ENCODE assay signal across 11 cellular contexts in the genomic region with DNA sequence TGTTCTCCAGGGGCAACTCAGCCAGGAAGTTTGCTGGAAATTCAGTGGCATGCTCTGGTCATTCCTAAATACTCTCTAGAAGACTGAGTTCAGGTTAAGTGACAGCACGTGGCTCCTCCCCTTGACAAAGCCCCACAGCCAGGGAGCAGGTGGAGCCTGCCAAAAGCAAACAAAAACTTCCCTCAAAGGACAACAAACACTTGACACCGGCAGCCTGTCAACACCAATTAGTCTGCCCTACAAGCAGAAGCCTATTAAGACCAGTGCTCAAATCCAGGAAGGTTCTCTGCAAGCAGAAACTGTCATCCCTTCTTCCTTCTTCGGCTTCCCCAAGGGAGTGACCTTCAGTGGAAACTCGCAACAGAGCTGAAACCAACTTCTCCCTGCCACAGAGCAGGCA. TPM values are rescaled to one million over a fixed set of nuclear protein-coding genes. Genes with fewer than 3 reads are reported as not detected.
DNase-seq lines count a peak whose midpoint lies in the region; ATAC-seq, FAIRE-seq and TF ChIP-seq lines count a peak whose summit lies in the region.
"Had no signal": no experiment of that assay in that cellular context is flagged by ENCODE, and none has a peak within 500 bp of the region (broad histone marks: within the 10 kb centered on the region; RNA-seq: fewer than 3 reads in every experiment).

No MANE protein-coding gene starts in this region.

- no peaks in the 10 kb centered on the region for H3K9me3 ChIP-seq in HepG2 (ENCODE audit: low read length)

- peak overlapping the region; percentile 45; the same call in 1 of the 2 replicates for H3K4me2 ChIP-seq in HepG2 (ENCODE audit: low read depth, low read length)

- H3K4me1 ChIP-seq in HepG2 (ENCODE audit: insufficient read depth, low read length), result peaks cover 11% of the 10 kb centered on the region

- H4K20me1 ChIP-seq in HepG2 (ENCODE audit: insufficient read depth, low read length), result no peaks in the 10 kb centered on the region

- no peak overlapping the region for H3K27ac ChIP-seq in HepG2 (ENCODE audit: extremely low read length, insufficient read depth, low read length)

- TF ChIP-seq EP300 in HepG2 (IDR thresholded peaks at IDR 0.05; ENCODE audit: low read depth in 2 of 2, low read length in 2 of 2), result no peak
- TF ChIP-seq EP300 in HepG2 (CRISPR knock-in tag; IDR thresholded peaks at IDR 0.05; ENCODE audit: borderline replicate concordance), result no peak

- in situ Hi-C loops in HepG2 (cut with HindIII; ENCODE audit: extremely low pct_ligation_motif_present, low pct_unique_long_range_greater_than_20kb), result no loop called here

- intact Hi-C loops in HepG2 (cut with micrococcal nuclease; ENCODE audit: unreplicated experiment), result no loop called here

- 0 out of 6 replicates have a peak overlapping the region, but pooled peaks of 1 of the 3 experiments have one; percentile 4 for H3K4me3 ChIP-seq in HepG2 (replicated peaks in 1 of 3; ENCODE audit: insufficient read depth in 1 of 3, low read depth in 2 of 3, low read length in 3 of 3)

- peaks cover 0 to 10% of the 10 kb centered on the region in 2 experiments; a peak in 1 of 5 replicates for H3K27me3 ChIP-seq in HepG2 (ENCODE audit: control insufficient read depth in 1 of 2, insufficient read depth in 2 of 2, low read length in 2 of 2)

- no peaks in the 10 kb centered on the region for H3K79me2 ChIP-seq in HepG2 (ENCODE audit: insufficient read depth, low read length)

- CTCF ChIA-PET in HepG2 (lab: Yijun Ruan, JAX; ENCODE audit: low intra/inter-chr PET ratio, low total read pairs), result no interaction called here
- CTCF ChIA-PET in GM10248 (lab: Yijun Ruan, JAX), result no interaction called here

- no TSS peak for BruUV-seq in HepG2 (replicated peaks; lab: Mats Ljungman, UMichigan)

- no peak overlapping the region for H3K9ac ChIP-seq in HepG2 (ENCODE audit: insufficient read depth, low read depth, low read length)

- TF ChIP-seq CTCF in HepG2 (CRISPR knock-in tag; IDR thresholded peaks at IDR 0.05), result no peak
- TF ChIP-seq CTCF in GM10248 (IDR thresholded peaks at IDR 0.05; ENCODE audit: control extremely low read depth, extremely low read depth, low read depth, missing control alignments), result no peak

- DNase-seq in DMS53 treated with DMSO at 0.1 percent for 48 hours (lab: John Stamatoyannopoulos, UW; ENCODE audit: unreplicated experiment) (peak; percentile 85), NCI-H1694 treated with DMSO at 0.1 percent for 48 hours (lab: John Stamatoyannopoulos, UW) (peak; percentile 32), SHP77 (lab: John Stamatoyannopoulos, UW) (peak; percentile 87 to 89), HepG2 (ENCODE audit: low spot score) (no peak), activated T-cell treated with anti-CD3 and anti-CD28 coated beads for 4 hours (no peak), activated gamma-delta T cell (lab: John Stamatoyannopoulos, UW) (no peak), GM10248 (ENCODE audit: extremely low spot score) (no peak)
- DNase-seq: activated T-cell treated with anti-CD3 and anti-CD28 coated beads, Interleukin-2, amount 50 U/mL, for 72 hours; CD4-positive, alpha-beta T cell had no signal

- peak overlapping the region; percentile 78 for H2AFZ ChIP-seq in HepG2 (ENCODE audit: low read length)

- no peak for TF ChIP-seq POLR2A in HepG2 (IDR thresholded peaks at IDR 0.05; ENCODE audit: insufficient read depth in 1 of 2, low read depth in 2 of 2, low read length in 2 of 2)

- no peak for FAIRE-seq in HepG2 (lab: Jason Lieb, UNC)
- FAIRE-seq: colon had no signal

- no peak for TF ChIP-seq RAD21 in HepG2 (CRISPR knock-in tag; IDR thresholded peaks at IDR 0.05)

- H3K36me3 ChIP-seq in HepG2 (replicated peaks in 1 of 2; ENCODE audit: control insufficient read depth in 1 of 2, insufficient read depth in 2 of 2, low read length in 2 of 2), result no peaks in the 10 kb centered on the region

- ATAC-seq in HepG2 (peak; percentile 34; the same call in 2 of the 3 replicates), HG02678 (IDR thresholded peaks at IDR 0.05; ENCODE audit: unreplicated experiment) (no peak)
- ATAC-seq: activated T-cell treated with anti-CD3 and anti-CD28 coated beads, Interleukin-2, amount 50 U/mL, for 72 hours had no signal

- WGBS in HepG2 (ENCODE audit: low lambda C conversion rate), result 10% methylated on average over 3 of the region's 4 CpGs

- POLR2A ChIA-PET in HepG2 (lab: Yijun Ruan, JAX), result no interaction called here
- POLR2A ChIA-PET in GM10248 (lab: Yijun Ruan, JAX), result no interaction called here

TF ChIP-seq in HepG2, 621 proteins besides CTCF, POLR2A, EP300 and RAD21 (continues in another document):
- TF ChIP-seq TBX2 (CRISPR knock-in tag; IDR thresholded peaks at IDR 0.05; ENCODE audit: borderline replicate concordance) (peak; percentile 32; the same call in 1 of the 2 replicates), HOXA5 (CRISPR knock-in tag; IDR thresholded peaks at IDR 0.05) (no peak), FOXP1 (IDR thresholded peaks at IDR 0.05) (no peak), FOXP1 (CRISPR knock-in tag; IDR thresholded peaks at IDR 0.05) (peak; percentile 63), MNT (IDR thresholded peaks at IDR 0.05) (peak; percentile 57), SAP130 (CRISPR knock-in tag; IDR thresholded peaks at IDR 0.05; ENCODE audit: low read depth) (peak; percentile 13; the same call in 1 of the 2 replicates), PAX8 (CRISPR knock-in tag; IDR thresholded peaks at IDR 0.05; ENCODE audit: borderline replicate concordance) (no peak), HMGA1 (CRISPR knock-in tag; conservative IDR thresholded peaks at IDR 0.05) (no peak), ZNF230 (CRISPR knock-in tag; IDR thresholded peaks at IDR 0.05) (no peak)
- TF ChIP-seq, protein P1, sequence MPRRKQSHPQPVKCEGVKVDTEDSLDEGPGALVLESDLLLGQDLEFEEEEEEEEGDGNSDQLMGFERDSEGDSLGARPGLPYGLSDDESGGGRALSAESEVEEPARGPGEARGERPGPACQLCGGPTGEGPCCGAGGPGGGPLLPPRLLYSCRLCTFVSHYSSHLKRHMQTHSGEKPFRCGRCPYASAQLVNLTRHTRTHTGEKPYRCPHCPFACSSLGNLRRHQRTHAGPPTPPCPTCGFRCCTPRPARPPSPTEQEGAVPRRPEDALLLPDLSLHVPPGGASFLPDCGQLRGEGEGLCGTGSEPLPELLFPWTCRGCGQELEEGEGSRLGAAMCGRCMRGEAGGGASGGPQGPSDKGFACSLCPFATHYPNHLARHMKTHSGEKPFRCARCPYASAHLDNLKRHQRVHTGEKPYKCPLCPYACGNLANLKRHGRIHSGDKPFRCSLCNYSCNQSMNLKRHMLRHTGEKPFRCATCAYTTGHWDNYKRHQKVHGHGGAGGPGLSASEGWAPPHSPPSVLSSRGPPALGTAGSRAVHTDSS (CRISPR knock-in tag; conservative IDR thresholded peaks at IDR 0.05), result no peak
- TF ChIP-seq, protein P2, sequence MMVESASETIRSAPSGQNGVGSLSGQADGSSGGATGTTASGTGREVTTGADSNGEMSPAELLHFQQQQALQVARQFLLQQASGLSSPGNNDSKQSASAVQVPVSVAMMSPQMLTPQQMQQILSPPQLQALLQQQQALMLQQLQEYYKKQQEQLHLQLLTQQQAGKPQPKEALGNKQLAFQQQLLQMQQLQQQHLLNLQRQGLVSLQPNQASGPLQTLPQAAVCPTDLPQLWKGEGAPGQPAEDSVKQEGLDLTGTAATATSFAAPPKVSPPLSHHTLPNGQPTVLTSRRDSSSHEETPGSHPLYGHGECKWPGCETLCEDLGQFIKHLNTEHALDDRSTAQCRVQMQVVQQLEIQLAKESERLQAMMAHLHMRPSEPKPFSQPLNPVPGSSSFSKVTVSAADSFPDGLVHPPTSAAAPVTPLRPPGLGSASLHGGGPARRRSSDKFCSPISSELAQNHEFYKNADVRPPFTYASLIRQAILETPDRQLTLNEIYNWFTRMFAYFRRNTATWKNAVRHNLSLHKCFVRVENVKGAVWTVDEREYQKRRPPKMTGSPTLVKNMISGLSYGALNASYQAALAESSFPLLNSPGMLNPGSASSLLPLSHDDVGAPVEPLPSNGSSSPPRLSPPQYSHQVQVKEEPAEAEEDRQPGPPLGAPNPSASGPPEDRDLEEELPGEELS (CRISPR knock-in tag; IDR thresholded peaks at IDR 0.05), result peak; percentile 54

RNA-seq across cellular contexts. Expression of gene MEX3B, which starts 5.0 kb away (rescaled TPM):
- 0.62 and 0.72 TPM in 2 replicates for total RNA-seq in HepG2 (2016; rRNA removed; fragmentation: Illumina TruSeq; extraction: Trizol)
- total RNA-seq in HepG2 (2016; cell fraction: cytosol; rRNA removed; fragmentation: Illumina TruSeq; extraction: Trizol; ENCODE audit: low read depth), result 0.35 and 0.40 TPM in 2 replicates
- total RNA-seq in HepG2 (2016; cell fraction: insoluble cytoplasmic fraction; rRNA removed; fragmentation: Illumina TruSeq; extraction: Trizol), result 0.65 and 0.95 TPM in 2 replicates
- 0.68 and 0.86 TPM in 2 replicates for total RNA-seq in HepG2 (2016; cell fraction: membrane; rRNA removed; fragmentation: Illumina TruSeq; extraction: Trizol)
- total RNA-seq in HepG2 (2016; cell fraction: nucleus; rRNA removed; fragmentation: Illumina TruSeq; extraction: Trizol), result 0.63 and 0.84 TPM in 2 replicates
- polyA plus RNA-seq in HepG2 (2011; rRNA removed), result 0.48 and 0.74 TPM in 2 replicates
- polyA plus RNA-seq in HepG2 (2011; cell fraction: cytosol; rRNA removed), result 0.50 and 0.70 TPM in 2 replicates
- 2.1 and 2.7 TPM in 2 replicates for polyA plus RNA-seq in HepG2 (2011; cell fraction: nucleus; rRNA removed)
- polyA plus RNA-seq in HepG2 (2012), result 0.20 and 1.0 TPM in 2 replicates
- polyA plus RNA-seq in HepG2 (2016; cell fraction: cytosol; fragmentation: Illumina TruSeq; extraction: Trizol; ENCODE audit: low read depth), result 0.09 and 0.14 TPM in 2 replicates
- 0.54 and 0.84 TPM in 2 replicates for polyA plus RNA-seq in HepG2 (2016; cell fraction: insoluble cytoplasmic fraction; fragmentation: Illumina TruSeq; extraction: Trizol; ENCODE audit: low read depth)
- polyA plus RNA-seq in HepG2 (2016; cell fraction: membrane; fragmentation: Illumina TruSeq; extraction: Trizol; ENCODE audit: low read depth), result 0.31 and 0.45 TPM in 2 replicates
- 1.2 and 1.6 TPM in 2 replicates for polyA plus RNA-seq in HepG2 (2016; cell fraction: nucleus; fragmentation: Illumina TruSeq; extraction: Trizol; ENCODE audit: insufficient read depth, low read depth)
- polyA minus RNA-seq in HepG2 (2011; rRNA and poly(A)+ RNA removed; ENCODE audit: low replicate concordance), result 0.82 and 1.4 TPM in 2 replicates
- polyA minus RNA-seq in HepG2 (2011; cell fraction: cytosol; rRNA and poly(A)+ RNA removed), result 0.99 and 1.1 TPM in 2 replicates
- 0.52 and 0.62 TPM in 2 replicates for polyA minus RNA-seq in HepG2 (2011; cell fraction: nucleus; rRNA and poly(A)+ RNA removed)

Comparison
In these comparisons a context has a peak if more than half of its experiments do, and no peak if none do; other contexts are left out.
1. DNase-seq: peak in DMS53 treated with DMSO at 0.1 percent for 48 hours (single experiment), NCI-H1694 treated with DMSO at 0.1 percent for 48 hours (single experiment) and SHP77 (2 of 2); none in HepG2 (single experiment), activated T-cell treated with anti-CD3 and anti-CD28 coated beads for 4 hours (single experiment), activated gamma-delta T cell (single experiment) and GM10248 (single experiment).